15 cellular contexts compared by ENCODE assay signal in genomic region chr16:67801889-67802288, GRCh38. TPM values are rescaled to one million over a fixed set of nuclear protein-coding genes. Genes with fewer than 3 reads are reported as not detected.
DNase-seq lines count a peak whose midpoint lies in the region; ATAC-seq and TF ChIP-seq lines count a peak whose summit lies in the region.
"Had no signal": no experiment of that assay in that cellular context is flagged by ENCODE, and none has a peak within 500 bp of the region (broad histone marks: within the 10 kb centered on the region; RNA-seq: fewer than 3 reads in every experiment).

No MANE protein-coding gene starts in this region.

- in situ Hi-C loops in gastrocnemius medialis (cut with MboI; ENCODE audit: low sequenced_read_pairs in 4 of 4), result loop anchor here in 2 of 4 donors (25.0 kb wide), 2 partner anchors 235 to 435 kb away; partner anchors contain the start of genes ESRP2 (in 1 of the 2) and PLA2G15 (in 1 of the 2)

- TF ChIP-seq POLR2A in gastrocnemius medialis (IDR thresholded peaks at IDR 0.05) (no peak), adrenal gland (IDR thresholded peaks at IDR 0.05) (no peak)

- H3F3A ChIP-seq in OCI-LY1 (ENCODE audit: insufficient read depth, low read length), result no peaks in the 10 kb centered on the region

- H3K9me3 ChIP-seq in DND-41 (ENCODE audit: insufficient read depth, low read length, severe bottlenecking), result no peaks in the 10 kb centered on the region
- H3K9me3 ChIP-seq in OCI-LY1 (ENCODE audit: low read length), result no peaks in the 10 kb centered on the region
- no peaks in the 10 kb centered on the region for H3K9me3 ChIP-seq in gastrocnemius medialis
- no peaks in the 10 kb centered on the region for H3K9me3 ChIP-seq in adrenal gland (replicated peaks in 1 of 3)

- no peak for TF ChIP-seq CTCF in DND-41 (IDR thresholded peaks at IDR 0.05; ENCODE audit: borderline replicate concordance, extremely low read depth, low read length, poor library complexity, severe bottlenecking)
- no peak for TF ChIP-seq CTCF in OCI-LY1 (IDR thresholded peaks at IDR 0.05; ENCODE audit: low read length)
- TF ChIP-seq CTCF in gastrocnemius medialis (IDR thresholded peaks at IDR 0.05 in 4 of 5, conservative IDR thresholded peaks at IDR 0.05 in 1 of 5), result no peak
- no peak for TF ChIP-seq CTCF in adrenal gland (IDR thresholded peaks at IDR 0.05)

- H3K27me3 ChIP-seq in DND-41 (ENCODE audit: insufficient read depth, low read length, poor library complexity), result no peaks in the 10 kb centered on the region
- no peaks in the 10 kb centered on the region for H3K27me3 ChIP-seq in OCI-LY1 (ENCODE audit: insufficient read depth, low read length)
- H3K27me3 ChIP-seq in gastrocnemius medialis, result no peaks in the 10 kb centered on the region
- no peaks in the 10 kb centered on the region for H3K27me3 ChIP-seq in adrenal gland

- intact Hi-C loops in gastrocnemius medialis (cut with DNase I; ENCODE audit: low total_unique reads), result loop anchor here (10.0 kb wide), 1 partner anchor 277 kb away; the partner anchor contains the start of gene RIPOR1
- intact Hi-C loops in adrenal gland (cut with DNase I), result loop anchor here in 1 of 2 donors (5.0 to 10.0 kb wide), 2 partner anchors 77 to 135 kb away; partner anchors contain the start of genes C16orf86 and ENKD1

- no peak overlapping the region for H3K4me3 ChIP-seq in DND-41 (ENCODE audit: low read depth in 1 of 2, low read length in 2 of 2)
- no peak overlapping the region for H3K4me3 ChIP-seq in OCI-LY1 (ENCODE audit: low read depth, low read length, poor library complexity, severe bottlenecking)
- no peak overlapping the region for H3K4me3 ChIP-seq in gastrocnemius medialis
- H3K4me3 ChIP-seq in adrenal gland, result no peak overlapping the region

- H2AFZ ChIP-seq in DND-41 (ENCODE audit: low read depth, low read length) (no peak overlapping the region), OCI-LY1 (ENCODE audit: low read length) (no peak overlapping the region)

- WGBS in adrenal gland, 4 donors, result 79 to 100% (median 88%) methylated on average over 2 of the region's 2 CpGs

- H3K9me2 ChIP-seq in OCI-LY1 (ENCODE audit: low read depth, low read length), result no peaks in the 10 kb centered on the region

- peak; percentile 23 for DNase-seq in DND-41
- no peak for DNase-seq in gastrocnemius medialis
- no peak for DNase-seq in adrenal gland
- DNase-seq in GDM1 (lab: John Stamatoyannopoulos, UW), result no peak
- no peak for DNase-seq in DMS53 (lab: John Stamatoyannopoulos, UW)
- DNase-seq: foreskin melanocyte, IMR-90, NCI-H1436, NCI-H510A treated with DMSO at 0.1 percent for 48 hours had no signal

- peaks cover 53% of the 10 kb centered on the region for H3K36me3 ChIP-seq in DND-41 (ENCODE audit: insufficient read depth, low read length)
- H3K36me3 ChIP-seq in OCI-LY1 (ENCODE audit: insufficient read depth, low read length), result peaks cover 37% of the 10 kb centered on the region; the same call in 1 of the 2 replicates
- H3K36me3 ChIP-seq in gastrocnemius medialis, result peaks cover 0 to 18% of the 10 kb centered on the region in 2 donors
- peaks cover 0 to 11% of the 10 kb centered on the region in 2 donors for H3K36me3 ChIP-seq in adrenal gland (replicated peaks in 1 of 2)

- H3K4me1 ChIP-seq in DND-41 (ENCODE audit: insufficient read depth, low read length) (peaks cover 25% of the 10 kb centered on the region), OCI-LY1 (ENCODE audit: insufficient read depth, low read length, severe bottlenecking) (peaks cover 34% of the 10 kb centered on the region), gastrocnemius medialis (peaks cover 62 to 69% of the 10 kb centered on the region in 2 donors), adrenal gland (replicated peaks in 1 of 2) (peaks cover 16 to 20% of the 10 kb centered on the region in 2 donors)

- H3K79me2 ChIP-seq in DND-41 (ENCODE audit: insufficient read depth, low read length) (peaks cover 81% of the 10 kb centered on the region), OCI-LY1 (ENCODE audit: insufficient read depth, low read length) (peaks cover 24% of the 10 kb centered on the region)

- no peak for ATAC-seq in DND-41 (ENCODE audit: insufficient read depth, low read depth)
- no peak for ATAC-seq in activated T-helper 17 cell treated with anti-CD3 and anti-CD28 coated beads, Interleukin-2, amount 50 U/mL, for 72 hours (replicated peaks)
- no peak for ATAC-seq in gastrocnemius medialis
- ATAC-seq in HG03097 (IDR thresholded peaks at IDR 0.05; ENCODE audit: low FRiP score, unreplicated experiment), result no peak
- ATAC-seq: Panc1 had no signal

- peak overlapping the region; percentile 76 for H3K27ac Mint-ChIP-seq in activated T-helper 17 cell treated with anti-CD3 and anti-CD28 coated beads, Interleukin-2, amount 50 U/mL, for 72 hours

- no peak overlapping the region for H3K27ac ChIP-seq in DND-41 (ENCODE audit: low read length)
- peak overlapping the region; percentile 49 for H3K27ac ChIP-seq in OCI-LY1 (ENCODE audit: low read depth, low read length, poor library complexity, severe bottlenecking)
- H3K27ac ChIP-seq in gastrocnemius medialis, result peak overlapping the region; percentile 86 to 99 (median 92)
- H3K27ac ChIP-seq in adrenal gland, result no peak overlapping the region

- peaks cover 79% of the 10 kb centered on the region for H3K36me3 Mint-ChIP-seq in activated T-helper 17 cell treated with anti-CD3 and anti-CD28 coated beads, Interleukin-2, amount 50 U/mL, for 72 hours (ENCODE audit: low read depth)

- no peak overlapping the region; the same call in 1 of the 2 replicates for H3K4me2 ChIP-seq in DND-41 (ENCODE audit: insufficient read depth, low read length)
- no peak overlapping the region for H3K4me2 ChIP-seq in OCI-LY1 (ENCODE audit: low read length)

- peaks cover 39% of the 10 kb centered on the region for H3K4me1 Mint-ChIP-seq in activated T-helper 17 cell treated with anti-CD3 and anti-CD28 coated beads, Interleukin-2, amount 50 U/mL, for 72 hours

- peak overlapping the region; percentile 66 for H3K4me3 Mint-ChIP-seq in activated T-helper 17 cell treated with anti-CD3 and anti-CD28 coated beads, Interleukin-2, amount 50 U/mL, for 72 hours
- H3K4me3 Mint-ChIP-seq: CD14-positive monocyte had no signal

- no peaks in the 10 kb centered on the region for H3K27me3 Mint-ChIP-seq in activated T-helper 17 cell treated with anti-CD3 and anti-CD28 coated beads, Interleukin-2, amount 50 U/mL, for 72 hours

- H4K20me1 ChIP-seq in DND-41 (ENCODE audit: insufficient read depth, low read length) (peaks cover 6% of the 10 kb centered on the region; the same call in 1 of the 2 replicates), OCI-LY1 (ENCODE audit: insufficient read depth, low read length) (no peaks in the 10 kb centered on the region)

- H3K9me3 Mint-ChIP-seq in activated T-helper 17 cell treated with anti-CD3 and anti-CD28 coated beads, Interleukin-2, amount 50 U/mL, for 72 hours, result no peaks in the 10 kb centered on the region
- H3K9me3 Mint-ChIP-seq: brain had no signal

- H3K9ac ChIP-seq in DND-41 (ENCODE audit: low read depth, low read length), result no peak overlapping the region
- no peak overlapping the region for H3K9ac ChIP-seq in OCI-LY1 (ENCODE audit: low read length)

RNA-seq across cellular contexts. Expression of gene RANBP10, which starts 4.5 kb away (rescaled TPM):
- total RNA-seq in activated T-helper 17 cell treated with anti-CD3 and anti-CD28 coated beads, Interleukin-2, amount 50 U/mL, for 72 hours, result 10 to 100 TPM; 18.4 to 21.0 TPM
- total RNA-seq in gastrocnemius medialis, result 10 to 100 TPM; 12.6 to 46.6 (median 14.8) TPM
- total RNA-seq in adrenal gland, result 10 to 100 TPM in 7 of 8 donors, 1 to 10 TPM in 1; 9.7 to 74.1 (median 28.4) TPM
- 10 to 100 TPM; 19.1 to 45.8 (median 20.1) TPM for polyA plus RNA-seq in adrenal gland

RNA-seq across cellular contexts. Expression of gene TSNAXIP1, which starts 4.8 kb away (rescaled TPM):
- under 1 TPM in 1 of 2 donors, not detected in 1; 0.26 TPM for total RNA-seq in activated T-helper 17 cell treated with anti-CD3 and anti-CD28 coated beads, Interleukin-2, amount 50 U/mL, for 72 hours
- total RNA-seq in gastrocnemius medialis (10 to 100 TPM in 1 of 4 donors, under 1 TPM in 2, not detected in 1; 0.27 to 11.0 (median 0.56) TPM), adrenal gland (1 to 10 TPM in 7 of 8 donors, under 1 TPM in 1; 0.72 to 3.6 (median 2.1) TPM)
- 10 to 100 TPM in 2 of 3 donors, 1 to 10 TPM in 1; 2.2 to 18.7 (median 15.7) TPM for polyA plus RNA-seq in adrenal gland
- polyA plus RNA-seq: CD14-positive monocyte had no signal

RNA-seq across cellular contexts. Expression of gene THAP11, which starts 40.2 kb away (rescaled TPM):
- 10 to 100 TPM; 29.9 to 51.6 TPM for total RNA-seq in activated T-helper 17 cell treated with anti-CD3 and anti-CD28 coated beads, Interleukin-2, amount 50 U/mL, for 72 hours
- total RNA-seq in gastrocnemius medialis (100 to 1,000 TPM in 2 of 4 donors, 10 to 100 TPM in 2; 61.9 to 120 (median 102) TPM), adrenal gland (10 to 100 TPM; 19.9 to 85.6 (median 44.7) TPM)
- polyA plus RNA-seq in adrenal gland, result 1 to 10 TPM; 8.4 to 8.6 (median 8.5) TPM

RNA-seq across cellular contexts. Expression of gene NUTF2, which starts 44.8 kb away (rescaled TPM):
- total RNA-seq in activated T-helper 17 cell treated with anti-CD3 and anti-CD28 coated beads, Interleukin-2, amount 50 U/mL, for 72 hours, result 100 to 1,000 TPM in 1 of 2 donors, 10 to 100 TPM in 1; 82.9 to 175 TPM
- total RNA-seq in gastrocnemius medialis, result 100 to 1,000 TPM in 3 of 4 donors, 10 to 100 TPM in 1; 60.1 to 210 (median 114) TPM
- 100 to 1,000 TPM in 2 of 8 donors, 10 to 100 TPM in 6; 30.0 to 201 (median 80.7) TPM for total RNA-seq in adrenal gland
- 100 to 1,000 TPM; 131 to 170 (median 134) TPM for polyA plus RNA-seq in adrenal gland

RNA-seq across cellular contexts. Expression of gene CENPT, which starts 45.6 kb away (rescaled TPM):
- total RNA-seq in activated T-helper 17 cell treated with anti-CD3 and anti-CD28 coated beads, Interleukin-2, amount 50 U/mL, for 72 hours, result 10 to 100 TPM; 61.4 to 64.2 TPM
- total RNA-seq in gastrocnemius medialis (10 to 100 TPM; 14.9 to 41.2 (median 20.0) TPM), adrenal gland (10 to 100 TPM; 18.1 to 58.6 (median 38.7) TPM)
- 100 to 1,000 TPM in 2 of 3 donors, 10 to 100 TPM in 1; 15.8 to 250 (median 126) TPM for polyA plus RNA-seq in adrenal gland

Comparison
In these comparisons a context has a peak if more than half of its experiments do, and no peak if none do; other contexts are left out.
1. H3K27ac ChIP-seq: peak in OCI-LY1 (single experiment) and gastrocnemius medialis (4 of 4); none in DND-41 (single experiment) and adrenal gland (0 of 5).